23 cellular contexts compared by ENCODE assay signal in the genomic region with DNA sequence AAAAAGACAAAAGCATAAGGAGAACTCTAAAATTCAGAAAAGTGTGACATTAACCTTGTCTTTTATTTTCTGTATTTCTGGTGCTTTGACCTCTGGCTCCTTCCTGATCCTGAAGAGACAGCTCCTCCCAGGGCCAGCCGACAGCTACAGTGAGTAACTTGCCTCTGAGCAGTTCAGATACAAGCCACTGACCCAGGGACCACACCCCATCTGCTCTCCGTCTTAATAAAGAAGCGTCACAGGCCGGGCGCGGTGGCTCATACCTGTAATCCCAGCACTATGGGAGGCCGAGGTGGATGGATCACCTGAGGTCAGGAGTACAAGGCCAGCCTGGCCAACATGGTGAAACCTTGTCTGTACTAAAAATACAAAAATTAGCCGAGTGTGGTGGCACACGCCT. TPM values are rescaled to one million over a fixed set of nuclear protein-coding genes. Genes with fewer than 3 reads are reported as not detected.
DNase-seq lines count a peak whose midpoint lies in the region; ATAC-seq, FAIRE-seq and TF ChIP-seq lines count a peak whose summit lies in the region.
"Had no signal": no experiment of that assay in that cellular context is flagged by ENCODE, and none has a peak within 500 bp of the region (broad histone marks: within the 10 kb centered on the region; RNA-seq: fewer than 3 reads in every experiment).

No MANE protein-coding gene starts in this region.

- H3K9me3 ChIP-seq in K562 (replicated peaks; ENCODE audit: control insufficient read depth, insufficient read depth, low read depth, low read length) (no peaks in the 10 kb centered on the region), upper lobe of right lung (no peaks in the 10 kb centered on the region)
- H3K9me3 ChIP-seq: Caco-2 had no signal

- TF ChIP-seq CTCF in K562 (IDR thresholded peaks at IDR 0.05 in 2 of 3, conservative IDR thresholded peaks at IDR 0.05 in 1 of 3; ENCODE audit: insufficient read depth in 2 of 3, low read depth in 1 of 3, low read length in 3 of 3) = no peak
- no peak for TF ChIP-seq CTCF in mesothelial cell of epicardium (IDR thresholded peaks at IDR 0.05; ENCODE audit: unreplicated experiment)
- TF ChIP-seq CTCF in upper lobe of right lung (IDR thresholded peaks at IDR 0.05) = no peak

- TF ChIP-seq RAD21 in K562 (CRISPR knock-in tag; conservative IDR thresholded peaks at IDR 0.05 in 1 of 2, IDR thresholded peaks at IDR 0.05 in 1 of 2) = no peak

- no peak for TF ChIP-seq EP300 in K562 (IDR thresholded peaks at IDR 0.05; ENCODE audit: low read length)

- H3K27ac ChIP-seq in K562 (ENCODE audit: extremely low read depth, low read depth, low read length) = no peak overlapping the region
- H3K27ac ChIP-seq in upper lobe of right lung = peak overlapping the region; percentile 58
- H3K27ac ChIP-seq: GM23248 had no signal

- H3K4me3 ChIP-seq in H7 (ENCODE audit: insufficient read depth, low read depth, low read length) (no peak overlapping the region), K562 (no peak overlapping the region), upper lobe of right lung (no peak overlapping the region)
- H3K4me3 ChIP-seq: GM23248 had no signal

- in situ Hi-C loops in K562 (cut with MboI) = no loop called here

- DNase-seq in H7 (peak; percentile 47), K562 (ENCODE audit: extremely low read depth in 1 of 4, low spot score in 3 of 4) (peak; percentile 33 to 55 (median 40)), mesothelial cell of epicardium (ENCODE audit: low spot score in 2 of 2, unreplicated experiment in 2 of 2) (no peak), upper lobe of right lung (no peak), NCI-H524 treated with DMSO at 0.1 percent for 48 hours (lab: John Stamatoyannopoulos, UW) (no peak)
- DNase-seq in activated T-cell treated with anti-CD3 and anti-CD28 coated beads, Interleukin-2, amount 50 U/mL, for 24 hours = no peak
- DNase-seq: ACHN; CD4-positive, alpha-beta T cell; DMS153; GDM1; GM23248; KBM-7; NCI-H1105; NCI-H2081; NCI-H2171 treated with DMSO at 0.1 percent for 48 hours; NCI-H748 treated with DMSO at 0.1 percent for 48 hours; SHP77 had no signal

- H3K27me3 Mint-ChIP-seq in mesothelial cell of epicardium (ENCODE audit: low read depth) = no peaks in the 10 kb centered on the region
- peaks cover 8% of the 10 kb centered on the region for H3K27me3 Mint-ChIP-seq in activated T-cell treated with anti-CD3 and anti-CD28 coated beads, Interleukin-2, amount 50 U/mL, for 24 hours

- no peaks in the 10 kb centered on the region for H3K36me3 ChIP-seq in H7 (replicated peaks; ENCODE audit: control insufficient read depth, insufficient read depth, low read length)
- H3K36me3 ChIP-seq in K562 (ENCODE audit: control insufficient read depth, insufficient read depth, low read length) = no peaks in the 10 kb centered on the region
- H3K36me3 ChIP-seq in upper lobe of right lung = no peaks in the 10 kb centered on the region

- no peaks in the 10 kb centered on the region for H3K79me2 ChIP-seq in K562 (ENCODE audit: control insufficient read depth, insufficient read depth, low read length)

- no peaks in the 10 kb centered on the region for H4K20me1 ChIP-seq in K562 (replicated peaks; ENCODE audit: control insufficient read depth, insufficient read depth, low read length)

- CTCF ChIA-PET in K562 (lab: Yijun Ruan, JAX; ENCODE audit: low intra/inter-chr PET ratio) = no interaction called here

- H3K36me3 Mint-ChIP-seq in mesothelial cell of epicardium = no peaks in the 10 kb centered on the region
- no peaks in the 10 kb centered on the region for H3K36me3 Mint-ChIP-seq in activated T-cell treated with anti-CD3 and anti-CD28 coated beads, Interleukin-2, amount 50 U/mL, for 24 hours (ENCODE audit: low read depth)

- H3K9ac ChIP-seq in K562 (ENCODE audit: insufficient read depth in 1 of 2, low read depth in 2 of 2, low read length in 2 of 2) = no peak overlapping the region
- H3K9ac ChIP-seq: GM23248 had no signal

- H3K4me1 Mint-ChIP-seq in mesothelial cell of epicardium = peaks cover 21% of the 10 kb centered on the region
- H3K4me1 Mint-ChIP-seq in activated T-cell treated with anti-CD3 and anti-CD28 coated beads, Interleukin-2, amount 50 U/mL, for 24 hours (ENCODE audit: low read depth) = no peaks in the 10 kb centered on the region

- no peak for TF ChIP-seq POLR2A in K562 (conservative IDR thresholded peaks at IDR 0.05)

- intact Hi-C loops in K562 (cut with micrococcal nuclease) = no loop called here
- intact Hi-C loops in upper lobe of right lung (cut with DNase I) = no loop called here

- no peak overlapping the region for H3K4me2 ChIP-seq in K562 (ENCODE audit: insufficient read depth, low read length)

- no TSS peak for BruUV-seq in K562 (replicated peaks; lab: Mats Ljungman, UMichigan)

- 14% methylated on average over 9 of the region's 9 CpGs for WGBS in K562 (ENCODE audit: insufficient coverage, low coverage, missing lambda C conversion rate)

- FAIRE-seq in K562 (lab: Jason Lieb, UNC) = peak; percentile 78
- FAIRE-seq: RCC 7860 had no signal

- POLR2A ChIA-PET in K562 (lab: Yijun Ruan, JAX) = no interaction called here

- no peaks in the 10 kb centered on the region for H3K27me3 ChIP-seq in H7 (ENCODE audit: control insufficient read depth, insufficient read depth, low read length)
- H3K27me3 ChIP-seq in K562 (ENCODE audit: control insufficient read depth in 2 of 2, insufficient read depth in 2 of 2, low read length in 2 of 2) = no peaks in the 10 kb centered on the region
- no peaks in the 10 kb centered on the region for H3K27me3 ChIP-seq in upper lobe of right lung

- H2AFZ ChIP-seq in K562 (ENCODE audit: low read depth, low read length) = no peak overlapping the region
- H2AFZ ChIP-seq: GM23248 had no signal

- peak; percentile 77 for ATAC-seq in K562
- ATAC-seq in upper lobe of right lung = no peak
- ATAC-seq in HG02852 (IDR thresholded peaks at IDR 0.05; ENCODE audit: unreplicated experiment) = no peak
- ATAC-seq: HCT116 had no signal

- no peaks in the 10 kb centered on the region for H3K9me3 Mint-ChIP-seq in mesothelial cell of epicardium
- no peaks in the 10 kb centered on the region for H3K9me3 Mint-ChIP-seq in activated T-cell treated with anti-CD3 and anti-CD28 coated beads, Interleukin-2, amount 50 U/mL, for 24 hours
- H3K9me3 Mint-ChIP-seq: CD4-positive, alpha-beta T cell had no signal

- H3K4me1 ChIP-seq in K562 (replicated peaks in 1 of 2; ENCODE audit: control insufficient read depth in 2 of 2, insufficient read depth in 2 of 2, low read length in 2 of 2) = peaks cover 0 to 33% of the 10 kb centered on the region in 2 experiments; a peak in 2 of 5 replicates
- no peaks in the 10 kb centered on the region for H3K4me1 ChIP-seq in upper lobe of right lung

- H3K9me1 ChIP-seq in K562 (ENCODE audit: control insufficient read depth, insufficient read depth, low read length) = no peaks in the 10 kb centered on the region

- H3K4me3 Mint-ChIP-seq in mesothelial cell of epicardium = no peak overlapping the region
- no peak overlapping the region for H3K4me3 Mint-ChIP-seq in activated T-cell treated with anti-CD3 and anti-CD28 coated beads, Interleukin-2, amount 50 U/mL, for 24 hours
- H3K4me3 Mint-ChIP-seq: CD4-positive, alpha-beta T cell had no signal

- H3K27ac Mint-ChIP-seq in mesothelial cell of epicardium = peak overlapping the region; percentile 53
- H3K27ac Mint-ChIP-seq in activated T-cell treated with anti-CD3 and anti-CD28 coated beads, Interleukin-2, amount 50 U/mL, for 24 hours = no peak overlapping the region
- H3K27ac Mint-ChIP-seq: CD4-positive, alpha-beta T cell had no signal

RNA-seq across cellular contexts. Expression of gene MLC1, which starts 6.5 kb away (rescaled TPM):
- total RNA-seq in H7 (2014; rRNA removed; shearing (Covaris generic)) = 0.14 TPM in 1 of 2 replicates, not detected in the other
- 0.39 and 1.0 TPM in 2 replicates for total RNA-seq in K562 (2011; cell fraction: chromatin; rRNA removed; ENCODE audit: low replicate concordance)
- 0.92 and 1.0 TPM in 2 replicates for total RNA-seq in K562 (2011; cell fraction: nucleolus; rRNA removed)
- total RNA-seq in K562 (2011; cell fraction: nucleoplasm; rRNA removed) = 0.51 and 0.61 TPM in 2 replicates
- total RNA-seq in K562 (2014; rRNA removed) = 0.24 and 0.27 TPM in 2 replicates
- total RNA-seq in K562 (2014; rRNA removed; fragmentation: Illumina TruSeq; extraction: Trizol) = 0.06 and 0.15 TPM in 2 replicates
- total RNA-seq in K562 (2015; rRNA removed; fragmentation: Illumina TruSeq; extraction: Trizol) = 0.98 and 1.1 TPM in 2 replicates
- total RNA-seq in K562 (2021) = 0.54 and 0.66 TPM in 2 replicates
- polyA plus RNA-seq in K562 (2011; rRNA removed) = 0.22 and 0.85 TPM in 2 replicates
- 0.37 and 1.4 TPM in 2 replicates for polyA plus RNA-seq in K562 (2011; cell fraction: cytosol; rRNA removed)
- polyA plus RNA-seq in K562 (2011; cell fraction: nucleus; rRNA removed) = 0.49 and 1.1 TPM in 2 replicates
- 1.8 and 2.2 TPM in 2 replicates for polyA plus RNA-seq in K562 (2012)
- polyA plus RNA-seq in K562 (2014; fragmentation: Illumina TruSeq; extraction: Trizol) = 0.36 and 0.39 TPM in 2 replicates
- under 1 TPM; 0.06 to 0.13 TPM for polyA plus RNA-seq in K562 (2014; fragmentation: Nextera tagmentation; extraction: Ambion mirVana)
- 0.38 and 0.91 TPM in 2 replicates for polyA plus RNA-seq in K562 (2014; rRNA removed)
- polyA minus RNA-seq in K562 (2011; rRNA and poly(A)+ RNA removed) = 0.15 and 1.4 TPM in 2 replicates
- polyA minus RNA-seq in K562 (2011; cell fraction: cytosol; rRNA and poly(A)+ RNA removed) = 1.3 TPM in 1 of 2 replicates, not detected in the other
- polyA minus RNA-seq in K562 (2011; cell fraction: nucleus; rRNA and poly(A)+ RNA removed) = 0.11 and 0.27 TPM in 2 replicates
- total RNA-seq in mesothelial cell of epicardium = 1.8 to 2.1 TPM (median 2.0 TPM) in 3 replicates
- total RNA-seq in upper lobe of right lung = 2.3 TPM
- total RNA-seq: Daoy, GM23248, NCI-H460 had no signal
- polyA plus RNA-seq: GM23248 had no signal

RNA-seq across cellular contexts. Expression of gene MOV10L1, which starts 11.0 kb away (rescaled TPM):
- not detected in 2 replicates for total RNA-seq in H7 (2014; rRNA removed; shearing (Covaris generic))
- 2.1 and 2.8 TPM in 2 replicates for total RNA-seq in K562 (2011; cell fraction: chromatin; rRNA removed; ENCODE audit: low replicate concordance)
- total RNA-seq in K562 (2011; cell fraction: nucleolus; rRNA removed) = 0.39 and 1.3 TPM in 2 replicates
- total RNA-seq in K562 (2011; cell fraction: nucleoplasm; rRNA removed) = 0.69 and 1.2 TPM in 2 replicates
- total RNA-seq in K562 (2014; rRNA removed) (0.09 and 0.33 TPM in 2 replicates), K562 (2014; rRNA removed; fragmentation: Illumina TruSeq; extraction: Trizol) (0.10 and 0.22 TPM in 2 replicates), K562 (2015; rRNA removed; fragmentation: Illumina TruSeq; extraction: Trizol) (0.30 and 0.43 TPM in 2 replicates), K562 (2021) (0.33 and 0.34 TPM in 2 replicates), mesothelial cell of epicardium (1.7 to 3.5 TPM (median 2.8 TPM) in 3 replicates), upper lobe of right lung (1.2 TPM)
- polyA plus RNA-seq in K562 (2011; rRNA removed) (0.40 and 0.43 TPM in 2 replicates), K562 (2014; fragmentation: Illumina TruSeq; extraction: Trizol) (0.15 and 0.24 TPM in 2 replicates), K562 (2014; fragmentation: Nextera tagmentation; extraction: Ambion mirVana) (under 1 TPM; 0.06 to 0.10 TPM), K562 (2014; rRNA removed) (0.15 and 0.85 TPM in 2 replicates)
- polyA plus RNA-seq in K562 (2011; cell fraction: cytosol; rRNA removed) = 0.16 and 0.18 TPM in 2 replicates
- 2.0 and 2.7 TPM in 2 replicates for polyA plus RNA-seq in K562 (2011; cell fraction: nucleus; rRNA removed)
- polyA plus RNA-seq in K562 (2012) = 0.61 and 1.1 TPM in 2 replicates
- 0.21 and 0.24 TPM in 2 replicates for polyA minus RNA-seq in K562 (2011; rRNA and poly(A)+ RNA removed)
- polyA minus RNA-seq in K562 (2011; cell fraction: cytosol; rRNA and poly(A)+ RNA removed) = not detected in 2 replicates
- 0.27 and 1.2 TPM in 2 replicates for polyA minus RNA-seq in K562 (2011; cell fraction: nucleus; rRNA and poly(A)+ RNA removed)
- total RNA-seq: Caco-2; CD4-positive, alpha-beta T cell; GM23248 had no signal
- polyA plus RNA-seq: GM23248 had no signal

RNA-seq across cellular contexts. Expression of gene TTLL8, which starts 20.7 kb away (rescaled TPM):
- total RNA-seq in H7 (2014; rRNA removed; shearing (Covaris generic)) = not detected in 2 replicates
- not detected in 2 replicates for total RNA-seq in K562 (2011; cell fraction: chromatin; rRNA removed; ENCODE audit: low replicate concordance)
- total RNA-seq in K562 (2011; cell fraction: nucleolus; rRNA removed) = not detected in 2 replicates
- not detected in 2 replicates for total RNA-seq in K562 (2011; cell fraction: nucleoplasm; rRNA removed)
- total RNA-seq in K562 (2014; rRNA removed) (not detected in 2 replicates), K562 (2014; rRNA removed; fragmentation: Illumina TruSeq; extraction: Trizol) (not detected in 2 replicates), K562 (2015; rRNA removed; fragmentation: Illumina TruSeq; extraction: Trizol) (not detected in 2 replicates), K562 (2021) (not detected in 2 replicates), mesothelial cell of epicardium (0.11 to 0.44 TPM (median 0.13 TPM) in 3 replicates), upper lobe of right lung (not detected)
- polyA plus RNA-seq in K562 (2011; rRNA removed) (not detected in 2 replicates), K562 (2014; fragmentation: Illumina TruSeq; extraction: Trizol) (not detected in 2 replicates), K562 (2014; fragmentation: Nextera tagmentation; extraction: Ambion mirVana) (not detected), K562 (2014; rRNA removed) (not detected in 2 replicates)
- polyA plus RNA-seq in K562 (2011; cell fraction: cytosol; rRNA removed) = not detected in 2 replicates
- not detected in 2 replicates for polyA plus RNA-seq in K562 (2011; cell fraction: nucleus; rRNA removed)
- not detected in 2 replicates for polyA plus RNA-seq in K562 (2012)
- polyA minus RNA-seq in K562 (2011; rRNA and poly(A)+ RNA removed) = not detected in 2 replicates
- not detected in 2 replicates for polyA minus RNA-seq in K562 (2011; cell fraction: cytosol; rRNA and poly(A)+ RNA removed)
- polyA minus RNA-seq in K562 (2011; cell fraction: nucleus; rRNA and poly(A)+ RNA removed) = not detected in 2 replicates
- total RNA-seq: Caco-2; CD4-positive, alpha-beta T cell; Daoy; GM23248; NCI-H460 had no signal
- polyA plus RNA-seq: GM23248 had no signal

Comparison
In these comparisons a context has a peak if more than half of its experiments do, and no peak if none do; other contexts are left out.
1. DNase-seq: peak in H7 (single experiment) and K562 (4 of 4); none in mesothelial cell of epicardium (0 of 2), upper lobe of right lung (single experiment), activated T-cell treated with anti-CD3 and anti-CD28 coated beads, Interleukin-2, amount 50 U/mL, for 24 hours (single experiment) and NCI-H524 treated with DMSO at 0.1 percent for 48 hours (single experiment).